32 cellular contexts compared by ENCODE assay signal in genomic region chr7:151958036-151959010, GRCh38. TPM values are rescaled to one million over a fixed set of nuclear protein-coding genes. Genes with fewer than 3 reads are reported as not detected.
DNase-seq lines count a peak whose midpoint lies in the region; ATAC-seq, FAIRE-seq and TF ChIP-seq lines count a peak whose summit lies in the region.
"Had no signal": no experiment of that assay in that cellular context is flagged by ENCODE, and none has a peak within 500 bp of the region (broad histone marks: within the 10 kb centered on the region; RNA-seq: fewer than 3 reads in every experiment).

No MANE protein-coding gene starts in this region.

- H3K56ac ChIP-seq in H1 (replicated peaks; ENCODE audit: insufficient read length, low read depth, low read length): no peak overlapping the region

- POLR2A ChIA-PET in HEK293 (lab: Yijun Ruan, JAX): no interaction called here
- POLR2A ChIA-PET in H1 (lab: Charles Lee; ENCODE audit: partially characterized antibody): interaction anchor here (1.4 kb wide), 1 partner anchor 10 kb away, joined by 5 read pairs; no protein-coding TSS in a partner anchor

- no peak overlapping the region for H3K23ac ChIP-seq in H1 (ENCODE audit: insufficient read length)
- no peak overlapping the region for H3K23ac ChIP-seq in neuronal stem cell (ENCODE audit: low read depth, low read length, poor library complexity)

- no peak overlapping the region for H3K27ac Mint-ChIP-seq in activated T-helper 1 cell treated with anti-CD3 and anti-CD28 coated beads, Interleukin-12 subunit alpha, Interleukin-12 subunit beta, Interleukin-2, Interleukin-4 antibody, amounts not matched to agents 30 ng/mL and 10 ng/mL and 1 ng/mL, durations not matched to agents 14 hours and 24 hours and 36 hours
- H3K27ac Mint-ChIP-seq: CD14-positive monocyte; CD4-positive, CD25-positive, alpha-beta regulatory T cell had no signal

- 0 out of 2 replicates have a peak overlapping the region, but pooled peaks have one; percentile 13 for H2AFZ ChIP-seq in H1 (ENCODE audit: low read length)
- no peak overlapping the region for H2AFZ ChIP-seq in neuronal stem cell (ENCODE audit: low read length)

- no peak for TF ChIP-seq POLR2A in H1 (IDR thresholded peaks at IDR 0.05; ENCODE audit: control extremely low read depth in 1 of 2, low read depth in 2 of 2, low read length in 2 of 2)

- H3K27me3 Mint-ChIP-seq in activated T-helper 1 cell treated with anti-CD3 and anti-CD28 coated beads, Interleukin-12 subunit alpha, Interleukin-12 subunit beta, Interleukin-2, Interleukin-4 antibody, amounts not matched to agents 30 ng/mL and 10 ng/mL and 1 ng/mL, durations not matched to agents 14 hours and 24 hours and 36 hours (ENCODE audit: insufficient read depth): peaks cover 4% of the 10 kb centered on the region

- no peak for TF ChIP-seq RAD21 in H1 (IDR thresholded peaks at IDR 0.05 in 1 of 2, conservative IDR thresholded peaks at IDR 0.05 in 1 of 2; ENCODE audit: low read depth in 2 of 2, low read length in 2 of 2)

- FAIRE-seq in H1 (lab: Jason Lieb, UNC): no peak
- FAIRE-seq: A204.1, GM12878, GM12892, GM18507 had no signal

- H3K27ac ChIP-seq in left ventricle myocardium inferior (replicated peaks): no peak overlapping the region
- H3K27ac ChIP-seq in HEK293 (ENCODE audit: extremely low read depth, low read depth, low read length): no peak overlapping the region
- no peak overlapping the region for H3K27ac ChIP-seq in H1 (ENCODE audit: low read depth, low read length)
- H3K27ac ChIP-seq in neuronal stem cell (replicated peaks; ENCODE audit: low read length): no peak overlapping the region
- H3K27ac ChIP-seq: BLaER1 had no signal

- peak; percentile 36 to 79 for ATAC-seq in left cardiac atrium
- ATAC-seq in GM19397 (IDR thresholded peaks at IDR 0.05; ENCODE audit: unreplicated experiment): no peak
- ATAC-seq: GM12878 had no signal

- H3K4me3 Mint-ChIP-seq in activated T-helper 1 cell treated with anti-CD3 and anti-CD28 coated beads, Interleukin-12 subunit alpha, Interleukin-12 subunit beta, Interleukin-2, Interleukin-4 antibody, amounts not matched to agents 30 ng/mL and 10 ng/mL and 1 ng/mL, durations not matched to agents 14 hours and 24 hours and 36 hours: no peak overlapping the region
- H3K4me3 Mint-ChIP-seq: CD14-positive monocyte; CD4-positive, alpha-beta memory T cell; CD4-positive, CD25-positive, alpha-beta regulatory T cell; CD8-positive, alpha-beta memory T cell had no signal

- H3K4me1 ChIP-seq in left ventricle myocardium inferior: no peaks in the 10 kb centered on the region
- H3K4me1 ChIP-seq in HEK293 (ENCODE audit: control insufficient read depth, insufficient read depth, low read length): no peaks in the 10 kb centered on the region
- H3K4me1 ChIP-seq in H1 (replicated peaks in 1 of 4; ENCODE audit: control insufficient read depth in 3 of 4, insufficient read depth in 4 of 4, low read length in 3 of 4): peaks cover 0 to 4% (median 2%) of the 10 kb centered on the region in 4 experiments; a peak in 3 of 7 replicates
- peaks cover 2 to 12% of the 10 kb centered on the region in 2 donors for H3K4me1 ChIP-seq in neuronal stem cell (ENCODE audit: control insufficient read depth in 2 of 2, insufficient read depth in 1 of 2, low read depth in 1 of 2, low read length in 2 of 2)
- H3K4me1 ChIP-seq: BE2C had no signal

- H3K27me3 ChIP-seq in left ventricle myocardium inferior (ENCODE audit: low read depth) (no peaks in the 10 kb centered on the region), H1 (replicated peaks in 1 of 4; ENCODE audit: control insufficient read depth in 3 of 4, extremely low read depth in 1 of 4, insufficient read depth in 3 of 4, low read length in 3 of 4) (no peaks in the 10 kb centered on the region), neuronal stem cell (ENCODE audit: control insufficient read depth in 3 of 3, insufficient read depth in 3 of 3, low read depth in 1 of 3, low read length in 3 of 3) (peaks cover 0 to 5% (median 0%) of the 10 kb centered on the region in 3 experiments)
- H3K27me3 ChIP-seq: BE2C, BLaER1 had no signal

- no peaks in the 10 kb centered on the region for H3K36me3 Mint-ChIP-seq in activated T-helper 1 cell treated with anti-CD3 and anti-CD28 coated beads, Interleukin-12 subunit alpha, Interleukin-12 subunit beta, Interleukin-2, Interleukin-4 antibody, amounts not matched to agents 30 ng/mL and 10 ng/mL and 1 ng/mL, durations not matched to agents 14 hours and 24 hours and 36 hours (ENCODE audit: low read depth)
- H3K36me3 Mint-ChIP-seq: CD14-positive monocyte; CD4-positive, CD25-positive, alpha-beta regulatory T cell had no signal

- H2BK20ac ChIP-seq in H1 (ENCODE audit: low read length): no peak overlapping the region

- H3K79me1 ChIP-seq in H1 (ENCODE audit: low read depth, low read length) (no peaks in the 10 kb centered on the region), neuronal stem cell (ENCODE audit: low read depth, low read length) (no peaks in the 10 kb centered on the region)

- H3K4me1 Mint-ChIP-seq in activated T-helper 1 cell treated with anti-CD3 and anti-CD28 coated beads, Interleukin-12 subunit alpha, Interleukin-12 subunit beta, Interleukin-2, Interleukin-4 antibody, amounts not matched to agents 30 ng/mL and 10 ng/mL and 1 ng/mL, durations not matched to agents 14 hours and 24 hours and 36 hours (ENCODE audit: low read depth): no peaks in the 10 kb centered on the region
- H3K4me1 Mint-ChIP-seq: CD4-positive, alpha-beta memory T cell; CD4-positive, CD25-positive, alpha-beta regulatory T cell; CD8-positive, alpha-beta memory T cell had no signal

- no peak for TF ChIP-seq CTCF in left ventricle myocardium inferior (IDR thresholded peaks at IDR 0.05; ENCODE audit: borderline replicate concordance)
- no peak for TF ChIP-seq CTCF in HEK293 (tag by site-specific recombination; IDR thresholded peaks at IDR 0.05)
- no peak for TF ChIP-seq CTCF in H1 (IDR thresholded peaks at IDR 0.05; ENCODE audit: control extremely low read depth in 1 of 3, insufficient read depth in 1 of 3, low read depth in 1 of 3, low read length in 3 of 3)

- H2BK15ac ChIP-seq in H1 (ENCODE audit: low read length) (no peak overlapping the region), neuronal stem cell (ENCODE audit: low read length) (no peak overlapping the region)

- H3K9me3 ChIP-seq in left ventricle myocardium inferior (replicated peaks) (peaks cover 10% of the 10 kb centered on the region), HEK293 (ENCODE audit: control insufficient read depth, insufficient read depth, low read depth, low read length) (no peaks in the 10 kb centered on the region), H1 (ENCODE audit: insufficient read depth in 2 of 2, low read depth in 1 of 2, low read length in 1 of 2) (no peaks in the 10 kb centered on the region), neuronal stem cell (replicated peaks in 1 of 2; ENCODE audit: control insufficient read depth in 2 of 2, insufficient read depth in 1 of 2, low read depth in 1 of 2, low read length in 2 of 2) (peaks cover 0 to 4% of the 10 kb centered on the region in 2 donors)
- H3K9me3 ChIP-seq: BE2C had no signal

- H3K4me2 ChIP-seq in H1 (ENCODE audit: insufficient read depth in 1 of 2, low read depth in 2 of 2, low read length in 2 of 2): no peak overlapping the region
- H3K4me2 ChIP-seq in neuronal stem cell (ENCODE audit: insufficient read depth, low read length, poor library complexity, severe bottlenecking): no peak overlapping the region
- H3K4me2 ChIP-seq: BLaER1 had no signal

- DNase-seq in left cardiac atrium: no peak
- DNase-seq in left ventricle myocardium inferior: no peak
- DNase-seq in H1 (ENCODE audit: low read depth in 1 of 2, low spot score in 2 of 2): peak in 1 of 2 experiments; percentile 35
- DNase-seq in neuronal stem cell (ENCODE audit: low spot score): no peak
- DNase-seq in NCI-H1048 (lab: John Stamatoyannopoulos, UW): no peak
- DNase-seq in activated T-helper 1 cell treated with anti-CD3 and anti-CD28 coated beads, Interleukin-12 subunit alpha, Interleukin-12 subunit beta, Interleukin-2, Interleukin-4 antibody, amounts not matched to agents 30 ng/mL and 10 ng/mL and 1 ng/mL, durations not matched to agents 14 hours and 24 hours and 36 hours (ENCODE audit: low spot score): no peak
- DNase-seq: 8988T; ACHN; BE2C; C1 segment of cervical spinal cord; CD4-positive, alpha-beta memory T cell; CD4-positive, CD25-positive, alpha-beta regulatory T cell; CD8-positive, alpha-beta memory T cell; COR-L47; DMS 273 treated with DMSO at 0.1 percent for 48 hours; DMS153; DMS79; DND-41; EL; GDM1 had no signal

- H2AK5ac ChIP-seq in H1 (ENCODE audit: low read depth, low read length): no peak overlapping the region
- no peak overlapping the region for H2AK5ac ChIP-seq in neuronal stem cell (ENCODE audit: low read depth, low read length)

- no peak overlapping the region for H2BK12ac ChIP-seq in H1 (ENCODE audit: low read depth, low read length)
- H2BK12ac ChIP-seq in neuronal stem cell (ENCODE audit: low read length): no peak overlapping the region

- H2BK120ac ChIP-seq in H1 (replicated peaks; ENCODE audit: low read depth, low read length) (no peak overlapping the region), neuronal stem cell (ENCODE audit: low read depth, low read length) (no peak overlapping the region)

- TF ChIP-seq EP300 in H1 (IDR thresholded peaks at IDR 0.05; ENCODE audit: borderline replicate concordance in 1 of 2, low read depth in 2 of 2, low read length in 2 of 2): no peak

- no peak overlapping the region for H3K4me3 ChIP-seq in left ventricle myocardium inferior
- no peak overlapping the region for H3K4me3 ChIP-seq in HEK293 (ENCODE audit: low read depth, low read length)
- H3K4me3 ChIP-seq in H1 (ENCODE audit: extremely low read depth in 1 of 4, insufficient read depth in 2 of 4, low read depth in 3 of 4, low read length in 4 of 4): no peak overlapping the region
- no peak overlapping the region for H3K4me3 ChIP-seq in neuronal stem cell (ENCODE audit: low read length in 2 of 2)
- H3K4me3 ChIP-seq: BLaER1, GM12878 had no signal

- no peaks in the 10 kb centered on the region for H3K79me2 ChIP-seq in H1 (ENCODE audit: control insufficient read depth in 1 of 2, insufficient read depth in 2 of 2, low read length in 2 of 2)

- H3K14ac ChIP-seq in H1 (ENCODE audit: insufficient read length) (no peak overlapping the region), neuronal stem cell (ENCODE audit: low read length) (no peak overlapping the region)

- H3K36me3 ChIP-seq in left ventricle myocardium inferior: no peaks in the 10 kb centered on the region
- no peaks in the 10 kb centered on the region for H3K36me3 ChIP-seq in HEK293 (ENCODE audit: control insufficient read depth in 2 of 2, insufficient read depth in 1 of 2, low read length in 2 of 2)
- no peaks in the 10 kb centered on the region for H3K36me3 ChIP-seq in H1 (ENCODE audit: control insufficient read depth in 2 of 4, insufficient read depth in 4 of 4, low read length in 3 of 4)
- no peaks in the 10 kb centered on the region for H3K36me3 ChIP-seq in neuronal stem cell (replicated peaks in 1 of 2; ENCODE audit: control insufficient read depth in 2 of 2, insufficient read depth in 2 of 2, low read length in 2 of 2)
- H3K36me3 ChIP-seq: BE2C, BLaER1 had no signal

- H3K9ac ChIP-seq in H1 (replicated peaks in 1 of 4; ENCODE audit: extremely low read depth in 1 of 4, low read depth in 3 of 4, low read length in 3 of 4) (no peak overlapping the region), neuronal stem cell (ENCODE audit: low read depth, low read length, poor library complexity) (no peak overlapping the region)
- H3K9ac ChIP-seq: BLaER1 had no signal

- no peak overlapping the region for H3K4ac ChIP-seq in H1 (replicated peaks; ENCODE audit: insufficient read length, low read depth, low read length)
- H3K4ac ChIP-seq in neuronal stem cell (ENCODE audit: low read length): no peak overlapping the region

- H3K9me3 Mint-ChIP-seq in activated T-helper 1 cell treated with anti-CD3 and anti-CD28 coated beads, Interleukin-12 subunit alpha, Interleukin-12 subunit beta, Interleukin-2, Interleukin-4 antibody, amounts not matched to agents 30 ng/mL and 10 ng/mL and 1 ng/mL, durations not matched to agents 14 hours and 24 hours and 36 hours: peaks cover 4% of the 10 kb centered on the region

- H4K20me1 ChIP-seq in H1 (replicated peaks in 1 of 2; ENCODE audit: control insufficient read depth in 1 of 2, insufficient read depth in 2 of 2, low read length in 2 of 2): no peaks in the 10 kb centered on the region
- H4K20me1 ChIP-seq: BLaER1 had no signal

- no peak overlapping the region for H4K91ac ChIP-seq in H1 (replicated peaks; ENCODE audit: insufficient read length, low read length)
- no peak overlapping the region for H4K91ac ChIP-seq in neuronal stem cell (ENCODE audit: low read depth, low read length, poor library complexity)

- H3K23me2 ChIP-seq in H1 (ENCODE audit: low read depth, low read length): no peaks in the 10 kb centered on the region

- intact Hi-C loops in left cardiac atrium (cut with DNase I) (no loop called here), left ventricle myocardium inferior (cut with micrococcal nuclease) (no loop called here)
- intact Hi-C loops in activated T-helper 1 cell treated with anti-CD3 and anti-CD28 coated beads, Interleukin-12 subunit alpha, Interleukin-12 subunit beta, Interleukin-2, Interleukin-4 antibody, amounts not matched to agents 30 ng/mL and 10 ng/mL and 1 ng/mL, durations not matched to agents 14 hours and 24 hours and 36 hours (cut with micrococcal nuclease): no loop called here

- H3K18ac ChIP-seq in H1 (ENCODE audit: extremely low read depth, low read length): no peak overlapping the region
- H3K18ac ChIP-seq in neuronal stem cell (ENCODE audit: low read length): peak overlapping the region; percentile 35

- H2BK5ac ChIP-seq in H1 (ENCODE audit: low read depth, low read length): no peak overlapping the region
- H2BK5ac ChIP-seq in neuronal stem cell (ENCODE audit: low read length): no peak overlapping the region

- no peak overlapping the region for H4K5ac ChIP-seq in H1 (ENCODE audit: insufficient read length, low read depth, low read length)

- CTCF ChIA-PET in HEK293 (lab: Yijun Ruan, JAX): interaction anchor here (0.6 to 0.7 kb wide), 2 partner anchors 69 to 681 kb away, joined by 3 read pairs; no protein-coding TSS in a partner anchor
- CTCF ChIA-PET in H1 (lab: Charles Lee; ENCODE audit: partially characterized antibody): interaction anchor here (1.8 kb wide), 1 partner anchor 95 kb away, joined by 5 read pairs; no protein-coding TSS in a partner anchor

- H4K8ac ChIP-seq in H1 (ENCODE audit: extremely low read depth, insufficient read depth, low read length) (no peak overlapping the region), neuronal stem cell (ENCODE audit: low read depth, low read length) (no peak overlapping the region)

- WGBS in H1 (ENCODE audit: extremely low coverage in 1 of 2, insufficient coverage in 1 of 2, insufficient read length in 1 of 2, insufficient replicate concordance in 2 of 2, low coverage in 1 of 2, low lambda C conversion rate in 2 of 2, missing lambda C conversion rate in 1 of 2), 2 experiments: 82% methylated on average over 10 of the region's 10 CpGs; no CpG with 5 or more reads in 1 of the 2 experiments
- no CpG with 5 or more reads among the region's 10 CpGs for WGBS in neuronal stem cell (ENCODE audit: extremely low coverage in 2 of 2, insufficient read length in 2 of 2, insufficient replicate concordance in 1 of 2), 2 donors

RNA-seq across cellular contexts. Expression of gene GALNTL5, which starts 2.1 kb away (rescaled TPM):
- total RNA-seq in left cardiac atrium (not detected), left ventricle myocardium inferior (not detected)
- total RNA-seq in H1 (2021; fragmentation: NEBNext Ultra II Directional; extraction: Animal tissue kit (Norgen Biotek cat#: 25700)): not detected in 2 replicates
- 0.09 TPM in 1 of 2 replicates, not detected in the other for polyA plus RNA-seq in H1 (2011; rRNA removed)
- not detected for polyA plus RNA-seq in H1 (2011; cell fraction: cytosol; rRNA removed)
- polyA plus RNA-seq in H1 (2011; cell fraction: nucleus; rRNA removed): 0.17 TPM
- not detected in 4 replicates for polyA plus RNA-seq in H1 (2012, experiment 1 of 2)
- not detected for polyA plus RNA-seq in H1 (2012, experiment 2 of 2)
- polyA plus RNA-seq in H1 (2013, experiment 1 of 2): 0.10 TPM
- polyA plus RNA-seq in H1 (2013, experiment 2 of 2): not detected
- polyA minus RNA-seq in H1 (2011; rRNA and poly(A)+ RNA removed): not detected in 2 replicates
- polyA minus RNA-seq in H1 (2011; cell fraction: cytosol; rRNA and poly(A)+ RNA removed): not detected
- polyA minus RNA-seq in H1 (2011; cell fraction: nucleus; rRNA and poly(A)+ RNA removed): not detected
- not detected for polyA plus RNA-seq in neuronal stem cell (2013, experiment 1 of 2)
- not detected for polyA plus RNA-seq in neuronal stem cell (2013, experiment 2 of 2)
- not detected in 2 replicates for total RNA-seq in activated T-helper 1 cell treated with anti-CD3 and anti-CD28 coated beads, Interleukin-12 subunit alpha, Interleukin-12 subunit beta, Interleukin-2, Interleukin-4 antibody, amounts not matched to agents 30 ng/mL and 10 ng/mL and 1 ng/mL, durations not matched to agents 14 hours and 24 hours and 36 hours
- total RNA-seq: A673; CD4-positive, alpha-beta memory T cell; CD4-positive, CD25-positive, alpha-beta regulatory T cell; CD8-positive, alpha-beta memory T cell; Daoy; G401; GM12878 had no signal
- polyA plus RNA-seq: AG04450; CD14-positive monocyte; CD4-positive, alpha-beta memory T cell; CD4-positive, CD25-positive, alpha-beta regulatory T cell; CD8-positive, alpha-beta memory T cell; GM12878 had no signal
